ENCODE assay signal across 22 cellular contexts in the genomic region with DNA sequence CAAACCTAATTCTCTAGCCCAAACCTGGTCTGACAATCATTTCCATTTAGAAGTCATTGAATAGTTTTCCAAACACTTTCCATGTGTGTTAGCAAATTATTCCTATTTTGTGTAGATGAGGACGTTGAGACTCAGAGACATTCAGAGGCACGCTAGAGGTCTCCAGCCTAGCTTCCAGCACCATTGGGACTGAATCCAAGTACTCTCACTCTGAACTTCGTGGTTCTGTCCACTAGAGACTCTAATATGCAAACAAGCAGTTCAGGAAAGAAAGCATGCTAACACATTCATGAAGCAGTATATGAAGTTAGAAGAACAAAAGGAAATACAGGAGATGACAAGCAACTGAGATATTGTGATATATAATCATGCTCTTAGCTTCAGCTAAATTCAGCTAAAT.
DNase-seq lines count a peak whose midpoint lies in the region; ATAC-seq and TF ChIP-seq lines count a peak whose summit lies in the region.
"Had no signal": no experiment of that assay in that cellular context is flagged by ENCODE, and none has a peak within 500 bp of the region (broad histone marks: within the 10 kb centered on the region; RNA-seq: fewer than 3 reads in every experiment).

No MANE protein-coding gene starts in this region.

- peak; percentile 89 for DNase-seq in Ammon's horn (ENCODE audit: low spot score)
- peak; percentile 89 for DNase-seq in globus pallidus (ENCODE audit: low spot score)
- DNase-seq in occipital lobe (lab: John Stamatoyannopoulos, UW) = peak; percentile 9
- no peak for DNase-seq in NOMO-1 treated with DMSO at 0.1 percent for 48 hours (lab: John Stamatoyannopoulos, UW; ENCODE audit: unreplicated experiment)
- DNase-seq in mucosa of gallbladder (ENCODE audit: low spot score) = no peak
- DNase-seq in OCI-M1 (lab: John Stamatoyannopoulos, UW) = no peak
- DNase-seq: activated CD4-positive, alpha-beta T cell treated with anti-CD3 and anti-CD28 coated beads for 36 hours; activated CD8-positive, alpha-beta memory T cell treated with anti-CD3 and anti-CD28 coated beads, Interleukin-2, amount 50 U/mL, for 48 hours; activated CD8-positive, alpha-beta T cell treated with anti-CD3 and anti-CD28 coated beads for 36 hours; CD8-positive, alpha-beta T cell; DMS153; effector CD4-positive, alpha-beta T cell; KBM-7; MG63; NCI-H1105 treated with DMSO at 0.1 percent for 48 hours; NCI-H2029; right cardiac atrium; stimulated activated CD4-positive, alpha-beta T cell treated with anti-CD3 and anti-CD28 coated beads, Interleukin-1b, Interleukin-23, amount 100 ng/mL, for 48 hours; stimulated activated naive CD8-positive, alpha-beta T cell treated with anti-CD3 and anti-CD28 coated beads, Interleukin-15, Interleukin-2, amounts not matched to agents 100 U/mL and 50 U/mL, for 24 hours; T-helper 9 cell had no signal

- peak; percentile 36; the same call in 1 of the 2 replicates for TF ChIP-seq CTCF in LNCAP (IDR thresholded peaks at IDR 0.05)

- ATAC-seq in GM21423 (IDR thresholded peaks at IDR 0.05; ENCODE audit: unreplicated experiment) = no peak
- ATAC-seq: activated CD4-positive, alpha-beta T cell treated with anti-CD3 and anti-CD28 coated beads for 36 hours; activated CD8-positive, alpha-beta T cell treated with anti-CD3 and anti-CD28 coated beads for 36 hours; CD8-positive, alpha-beta T cell; stimulated activated naive CD8-positive, alpha-beta T cell treated with anti-CD3 and anti-CD28 coated beads, Interleukin-15, Interleukin-2, amounts not matched to agents 100 U/mL and 50 U/mL, for 24 hours had no signal

Comparison
In these comparisons a context has a peak if more than half of its experiments do, and no peak if none do; other contexts are left out.
1. DNase-seq: peak in Ammon's horn (single experiment), globus pallidus (single experiment) and occipital lobe (single experiment); none in NOMO-1 treated with DMSO at 0.1 percent for 48 hours (single experiment), mucosa of gallbladder (single experiment) and OCI-M1 (single experiment).